21 cellular contexts compared by ENCODE assay signal in the genomic region with DNA sequence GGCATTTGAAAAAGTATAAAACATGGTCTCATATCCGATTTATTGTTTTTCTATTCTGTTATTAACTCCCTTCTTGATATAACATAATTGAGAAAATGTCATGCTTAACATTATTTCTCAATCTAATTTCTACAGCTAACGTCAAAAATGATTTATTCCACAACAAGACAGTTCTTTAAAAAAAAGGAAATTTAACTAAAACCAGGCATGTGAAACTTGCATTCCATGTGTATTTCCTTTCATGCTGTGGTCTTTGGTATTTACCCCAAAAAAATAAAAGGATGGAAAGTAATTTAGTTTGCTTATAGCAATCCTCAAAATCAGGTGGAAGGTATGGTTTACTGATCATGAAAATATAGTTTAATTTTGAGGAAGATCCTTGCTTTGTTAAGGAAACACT.
"Had no signal": no experiment of that assay in that cellular context is flagged by ENCODE, and none has a peak within 500 bp of the region (broad histone marks: within the 10 kb centered on the region; RNA-seq: fewer than 3 reads in every experiment).

No MANE protein-coding gene starts in this region.

- FAIRE-seq: HepG2, RCC 7860 had no signal

- H3K4me3 ChIP-seq: MG63 had no signal

- DNase-seq: IMR-90, Karpas-422, KG1, MG63, NCI-H1092, NCI-H1105 treated with DMSO at 0.1 percent for 48 hours, NCI-H1417 treated with DMSO at 0.1 percent for 48 hours, NCI-H146, NCI-H1694 treated with DMSO at 0.1 percent for 48 hours, NCI-H1930, NCI-H2081, NCI-H2107, NCI-H2227 treated with DMSO at 0.1 percent for 48 hours, NCI-H524, NCI-H526 treated with DMSO at 0.1 percent for 48 hours, NCI-H748 treated with DMSO at 0.1 percent for 48 hours, Right ventricle myocardium superior, RPMI8226, SIG-M5 had no signal

- H3K27me3 ChIP-seq: MG63 had no signal

- H3K36me3 ChIP-seq: MG63 had no signal

- H3K9me3 ChIP-seq: MG63 had no signal
